In genomic region chr7:19587291-19587690, GRCh38 we compare ENCODE assay signal across 14 cellular contexts.
DNase-seq lines count a peak whose midpoint lies in the region; ATAC-seq, FAIRE-seq and TF ChIP-seq lines count a peak whose summit lies in the region.
"Had no signal": no experiment of that assay in that cellular context is flagged by ENCODE, and none has a peak within 500 bp of the region (broad histone marks: within the 10 kb centered on the region; RNA-seq: fewer than 3 reads in every experiment).

No MANE protein-coding gene starts in this region.

- intact Hi-C loops in lower lobe of right lung (cut with DNase I), result no loop called here

- no peaks in the 10 kb centered on the region for H3K36me3 ChIP-seq in lower lobe of right lung
- H3K36me3 ChIP-seq: BLaER1 had no signal

- no peaks in the 10 kb centered on the region for H3K4me1 ChIP-seq in lower lobe of right lung
- H3K4me1 ChIP-seq: BLaER1 had no signal

- in situ Hi-C loops in SK-MEL-5 (cut with HindIII; ENCODE audit: low pct_unique_long_range_greater_than_20kb, low sequenced_read_pairs), result no loop called here

- no peaks in the 10 kb centered on the region for H3K9me3 ChIP-seq in lower lobe of right lung
- H3K9me3 ChIP-seq: BLaER1 had no signal

- ATAC-seq in GM18909 (IDR thresholded peaks at IDR 0.05; ENCODE audit: poor library complexity, unreplicated experiment) (peak; percentile 85), HG02970 (IDR thresholded peaks at IDR 0.05; ENCODE audit: low FRiP score, unreplicated experiment) (peak; percentile 73), GM21717 (IDR thresholded peaks at IDR 0.05; ENCODE audit: unreplicated experiment) (no peak), lower lobe of right lung (no peak)
- ATAC-seq: activated T-cell treated with anti-CD3 and anti-CD28 coated beads, Interleukin-2, amount 50 U/mL, for 72 hours had no signal

- H3K4me3 ChIP-seq in lower lobe of right lung, result no peak overlapping the region
- H3K4me3 ChIP-seq: BLaER1 had no signal

- H3K27ac ChIP-seq in lower lobe of right lung, result no peak overlapping the region
- H3K27ac ChIP-seq: BLaER1, HL-60 had no signal

- peak; percentile 21 for TF ChIP-seq CTCF in D721Med (IDR thresholded peaks at IDR 0.05; ENCODE audit: insufficient read depth, missing control alignments)
- TF ChIP-seq CTCF in lower lobe of right lung (IDR thresholded peaks at IDR 0.05), result no peak

- no peaks in the 10 kb centered on the region for H3K27me3 ChIP-seq in lower lobe of right lung (ENCODE audit: low read depth)
- H3K27me3 ChIP-seq: BLaER1 had no signal

- FAIRE-seq in D721Med (lab: Jason Lieb, UNC) (no peak), HTR-8/SVneo (lab: Jason Lieb, UNC) (no peak)

- no peak for DNase-seq in D721Med (ENCODE audit: insufficient read length, low spot score)
- DNase-seq in SK-MEL-5 (ENCODE audit: low read depth, low spot score), result peak; percentile 62
- no peak for DNase-seq in activated CD8-positive, alpha-beta memory T cell treated with anti-CD3 and anti-CD28 coated beads, Interleukin-2, amount 50 U/mL, for 48 hours
- no peak for DNase-seq in lower lobe of right lung
- no peak for DNase-seq in HTR-8/SVneo (ENCODE audit: insufficient read length, low spot score)
- DNase-seq: activated T-cell treated with anti-CD3 and anti-CD28 coated beads, Interleukin-2, amount 50 U/mL, for 72 hours; glutamatergic neuron; stimulated activated CD4-positive, alpha-beta T cell treated with anti-CD3 and anti-CD28 coated beads, Interleukin-15, amount 100 ng/mL, for 24 hours; T1000 had no signal

Comparison
In these comparisons a context has a peak if more than half of its experiments do, and no peak if none do; other contexts are left out.
1. ATAC-seq: peak in GM18909 (single experiment) and HG02970 (single experiment); none in GM21717 (single experiment) and lower lobe of right lung (0 of 2).